1 cellular context compared by ENCODE assay signal in genomic region chr2:240788482-240788881, GRCh38.
TF ChIP-seq lines count a peak whose summit lies in the region.

No MANE protein-coding gene starts in this region.

TF ChIP-seq in GM23338, 12 proteins besides CTCF, POLR2A, EP300 and RAD21 (continued from another document):
- TF ChIP-seq ZNF462 (CRISPR knock-in tag; IDR thresholded peaks at IDR 0.05): no peak
